ENCODE assay signal across 8 cellular contexts in genomic region chr2:73233154-73233931, GRCh38. TPM values are rescaled to one million over a fixed set of nuclear protein-coding genes. Genes with fewer than 3 reads are reported as not detected.
DNase-seq lines count a peak whose midpoint lies in the region; ATAC-seq and TF ChIP-seq lines count a peak whose summit lies in the region.

PRADC1 (minus strand) TSS chr2:73233239; CDS start chr2:73233160, 79 bp downstream.

- no peak for TF ChIP-seq RAD21 in liver (IDR thresholded peaks at IDR 0.05)

- H3K4me3 ChIP-seq in dorsolateral prefrontal cortex (peak within 1 kb of the TSS; percentile 55 to 99 (median 90)), liver (ENCODE audit: low read depth in 1 of 3, low read length in 3 of 3) (peak within 1 kb of the TSS; percentile 86 to 97 (median 87))

- CTCF ChIA-PET in activated CD4-positive, alpha-beta memory T cell treated with anti-CD3 and anti-CD28 coated beads for 36 hours (lab: Charles Lee), result interaction anchor here (1.4 to 10.2 kb wide), 4 partner anchors 18 to 58 kb away, joined by 4 to 70 read pairs (median 20); partner anchors contain the start of genes EGR4 and SMYD5

- H3K4me1 Mint-ChIP-seq in CD14-positive monocyte, result peaks cover 26% of the 10 kb centered on the region
- peaks cover 29% of the 10 kb centered on the region for H3K4me1 Mint-ChIP-seq in activated CD4-positive, alpha-beta memory T cell treated with anti-CD3 and anti-CD28 coated beads for 36 hours (ENCODE audit: low read depth)

- no peak for TF ChIP-seq CTCF in CD14-positive monocyte (IDR thresholded peaks at IDR 0.05)
- TF ChIP-seq CTCF in dorsolateral prefrontal cortex (IDR thresholded peaks at IDR 0.05 in 54 of 56, conservative IDR thresholded peaks at IDR 0.05 in 2 of 56; ENCODE audit: low read depth in 1 of 56, partially characterized antibody in 56 of 56), result peak in 9 of 56 donors; percentile 4 to 37 (median 26)
- no peak for TF ChIP-seq CTCF in liver (IDR thresholded peaks at IDR 0.05; ENCODE audit: low read depth, low read length, missing input control)

- under 1% methylated on average over 67 of the region's 67 CpGs for WGBS in liver

- ATAC-seq in GM19397 (IDR thresholded peaks at IDR 0.05; ENCODE audit: unreplicated experiment) (peak; percentile 90), HG03571 (IDR thresholded peaks at IDR 0.05; ENCODE audit: unreplicated experiment) (peak; percentile 88)

- H3K4me1 ChIP-seq in liver (ENCODE audit: control insufficient read depth in 4 of 4, insufficient read depth in 4 of 4, low read length in 3 of 4), result peaks cover 2 to 25% (median 19%) of the 10 kb centered on the region in 4 donors

- peak; percentile 98 for DNase-seq in CD14-positive monocyte (ENCODE audit: low spot score)
- DNase-seq in NCI-H82 (lab: John Stamatoyannopoulos, UW), result peak; percentile 100
- peak; percentile 97 for DNase-seq in activated CD4-positive, alpha-beta memory T cell treated with anti-CD3 and anti-CD28 coated beads for 36 hours
- peak; percentile 99 to 100 (median 100) for DNase-seq in dorsolateral prefrontal cortex
- peak; percentile 96 for DNase-seq in stimulated activated CD4-positive, alpha-beta T cell treated with anti-CD3 and anti-CD28 coated beads, Interleukin-4, amount 100 ng/mL, for 24 hours

- peak within 1 kb of the TSS; percentile 61 to 83 for H3K9ac ChIP-seq in liver (ENCODE audit: low read depth in 1 of 2, low read length in 2 of 2)

- no peaks in the 10 kb centered on the region for H3K27me3 ChIP-seq in dorsolateral prefrontal cortex
- no peaks in the 10 kb centered on the region for H3K27me3 ChIP-seq in liver (ENCODE audit: control insufficient read depth in 4 of 4, insufficient read depth in 4 of 4, low read length in 3 of 4)

- intact Hi-C loops in CD14-positive monocyte (cut with micrococcal nuclease) (loop anchor here (1.0 to 10.0 kb wide), 4 partner anchors 151 to 504 kb away; partner anchors contain the start of genes SFXN5 (in 2 of the 2), ALMS1 (in 1 of the 2) and TPRKB (in 1 of the 2)), dorsolateral prefrontal cortex (cut with DNase I) (loop anchor here in 1 of 2 donors (1.0 to 5.0 kb wide), 2 partner anchors 19 to 161 kb away; partner anchors contain the start of genes SFXN5 and SMYD5)
- intact Hi-C loops in activated CD4-positive, alpha-beta memory T cell treated with anti-CD3 and anti-CD28 coated beads for 36 hours (cut with micrococcal nuclease), result loop anchor here (1.0 to 10.0 kb wide), 4 partner anchors 19 to 1221 kb away; partner anchors contain the start of genes ALMS1, INO80B, SFXN5 and SMYD5

- peaks cover 16 to 27% of the 10 kb centered on the region in 2 donors for H3K36me3 Mint-ChIP-seq in CD14-positive monocyte
- H3K36me3 Mint-ChIP-seq in activated CD4-positive, alpha-beta memory T cell treated with anti-CD3 and anti-CD28 coated beads for 36 hours, result peaks cover 19% of the 10 kb centered on the region

- H3K9me3 ChIP-seq in liver (ENCODE audit: control insufficient read depth in 4 of 4, low read length in 3 of 4), result no peaks in the 10 kb centered on the region

- H3K9me3 Mint-ChIP-seq in CD14-positive monocyte, result no peaks in the 10 kb centered on the region
- H3K9me3 Mint-ChIP-seq in activated CD4-positive, alpha-beta memory T cell treated with anti-CD3 and anti-CD28 coated beads for 36 hours, result no peaks in the 10 kb centered on the region

- peak within 1 kb of the TSS; percentile 89 to 95 for H3K4me3 Mint-ChIP-seq in CD14-positive monocyte
- peak within 1 kb of the TSS; percentile 87 for H3K4me3 Mint-ChIP-seq in activated CD4-positive, alpha-beta memory T cell treated with anti-CD3 and anti-CD28 coated beads for 36 hours

- peak within 1 kb of the TSS; percentile 83 to 94 (median 94) for H3K27ac Mint-ChIP-seq in CD14-positive monocyte
- peak within 1 kb of the TSS; percentile 80 for H3K27ac Mint-ChIP-seq in activated CD4-positive, alpha-beta memory T cell treated with anti-CD3 and anti-CD28 coated beads for 36 hours

- POLR2A ChIA-PET in activated CD4-positive, alpha-beta memory T cell treated with anti-CD3 and anti-CD28 coated beads for 36 hours (lab: Charles Lee), result interaction anchor here (1.0 to 3.4 kb wide), 11 partner anchors 8 to 152 kb away, joined by 3 to 32 read pairs (median 4); partner anchors contain the start of genes ALMS1 and EGR4

- H3K27ac ChIP-seq in dorsolateral prefrontal cortex (peak within 1 kb of the TSS; percentile 74 to 100 (median 98)), liver (ENCODE audit: low read depth in 1 of 2, low read length in 2 of 2) (peak within 1 kb of the TSS; percentile 90 to 95)

- H3K27me3 Mint-ChIP-seq in CD14-positive monocyte (ENCODE audit: low read depth in 3 of 3), result peaks cover 0 to 1% (median 0%) of the 10 kb centered on the region in 3 donors
- peaks cover 1% of the 10 kb centered on the region for H3K27me3 Mint-ChIP-seq in activated CD4-positive, alpha-beta memory T cell treated with anti-CD3 and anti-CD28 coated beads for 36 hours

- peaks cover 3 to 16% (median 8%) of the 10 kb centered on the region in 4 donors for H3K36me3 ChIP-seq in liver (ENCODE audit: control insufficient read depth in 4 of 4, insufficient read depth in 3 of 4, low read depth in 1 of 4, low read length in 3 of 4)

TF ChIP-seq in liver, 16 proteins besides CTCF, POLR2A, EP300 and RAD21:
- peak in 1 of 2 donors; percentile 62 for TF ChIP-seq EGR1 (IDR thresholded peaks at IDR 0.05; ENCODE audit: low read depth in 2 of 2)
- peak; percentile 36 for TF ChIP-seq REST (IDR thresholded peaks at IDR 0.05)
- peak in 1 of 2 donors; percentile 63 for TF ChIP-seq GABPA (IDR thresholded peaks at IDR 0.05 in 1 of 2, conservative IDR thresholded peaks at IDR 0.05 in 1 of 2)
- peak; percentile 76 for TF ChIP-seq YY1 (IDR thresholded peaks at IDR 0.05)
- peak in 1 of 2 donors; percentile 31 for TF ChIP-seq HNF4A (conservative IDR thresholded peaks at IDR 0.05)
- TF ChIP-seq RXRA (IDR thresholded peaks at IDR 0.05), result peak; percentile 34 to 39
- no peak for TF ChIP-seq JUND (IDR thresholded peaks at IDR 0.05)
- TF ChIP-seq ATF3 (IDR thresholded peaks at IDR 0.05), result no peak
- no peak for TF ChIP-seq FOXA1 (IDR thresholded peaks at IDR 0.05)
- peak; percentile 98 for TF ChIP-seq SP1 (IDR thresholded peaks at IDR 0.05)
- TF ChIP-seq FOXA2 (IDR thresholded peaks at IDR 0.05), result no peak
- peak; percentile 25 for TF ChIP-seq TAF1 (conservative IDR thresholded peaks at IDR 0.05)
- peak; percentile 40 for TF ChIP-seq NR2F2 (IDR thresholded peaks at IDR 0.05)

RNA-seq across cellular contexts. Expression of gene PRADC1, which starts in this region (rescaled TPM):
- polyA plus RNA-seq in CD14-positive monocyte, result 10 to 100 TPM; 33.3 to 49.2 TPM
- total RNA-seq in activated CD4-positive, alpha-beta memory T cell treated with anti-CD3 and anti-CD28 coated beads for 36 hours, result 10 to 100 TPM; 12.9 to 13.6 TPM
- 10 to 100 TPM; 12.9 to 36.2 (median 21.9) TPM for total RNA-seq in dorsolateral prefrontal cortex
- total RNA-seq in liver, result 10 to 100 TPM; 12.1 to 25.4 TPM
- polyA plus RNA-seq in liver, result 10 to 100 TPM; 35.7 to 41.4 TPM

Comparison
In these comparisons a context has a peak if more than half of its experiments do, and no peak if none do; other contexts are left out.
1. Peak in every context shown above with its lines: DNase-seq, ATAC-seq, H3K4me3 ChIP-seq and H3K27ac ChIP-seq.